1 cellular context compared by ENCODE assay signal in genomic region chr15:90889313-90889730, GRCh38.
TF ChIP-seq lines count a peak whose summit lies in the region.

No MANE protein-coding gene starts in this region.

TF ChIP-seq in GM12878, 131 proteins besides CTCF, POLR2A, EP300 and RAD21:
- TF ChIP-seq BHLHE40 (IDR thresholded peaks at IDR 0.05; ENCODE audit: borderline replicate concordance in 1 of 2, low read depth in 2 of 2, low read length in 1 of 2), result peak; percentile 16 to 89; a peak in 2 of 4 replicates
- TF ChIP-seq SKIL (IDR thresholded peaks at IDR 0.05; ENCODE audit: low read depth, poor library complexity, severe bottlenecking), result no peak
- no peak for TF ChIP-seq SUZ12 (IDR thresholded peaks at IDR 0.05; ENCODE audit: unreplicated experiment)
- no peak for TF ChIP-seq ZSCAN29 (IDR thresholded peaks at IDR 0.05)
